ENCODE assay signal across 8 cellular contexts in the genomic region with DNA sequence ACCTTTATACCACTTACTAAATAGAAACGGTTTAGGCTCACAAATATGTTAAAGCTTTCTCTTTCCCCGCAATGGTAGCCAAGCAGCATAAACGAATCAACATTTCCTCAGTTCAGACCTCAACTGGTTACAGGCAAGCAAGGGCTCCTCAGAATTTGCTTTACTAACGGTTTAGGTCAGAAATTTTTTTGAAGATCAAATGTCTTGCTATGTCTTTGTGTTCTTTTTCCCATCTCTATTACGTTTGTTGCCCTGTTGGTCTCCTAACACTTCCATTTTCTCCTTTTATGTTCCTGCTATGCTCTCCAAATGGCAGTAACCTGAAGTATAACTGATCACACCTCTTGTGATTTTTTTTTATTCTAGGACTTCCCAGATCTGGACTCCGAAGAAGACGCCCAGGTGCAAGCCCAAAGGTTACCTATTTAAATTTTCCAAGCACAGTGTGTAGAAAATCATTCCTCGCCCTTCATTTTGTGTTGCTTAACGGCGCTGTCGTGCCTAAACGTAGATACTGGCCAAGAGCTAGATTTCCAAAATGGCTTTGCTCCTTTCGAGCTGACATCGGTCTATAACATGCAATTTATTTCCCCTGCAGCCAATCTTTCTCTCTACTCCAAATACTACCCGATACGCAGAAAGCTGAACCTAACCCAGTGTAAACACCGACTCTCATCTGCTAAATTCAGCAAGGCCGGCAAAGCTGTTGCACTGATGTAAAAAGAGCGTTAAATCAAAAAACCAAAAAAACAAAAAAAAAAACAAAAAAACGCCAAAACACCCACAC. TPM values are rescaled to one million over a fixed set of nuclear protein-coding genes. Genes with fewer than 3 reads are reported as not detected.
DNase-seq lines count a peak whose midpoint lies in the region; ATAC-seq and TF ChIP-seq lines count a peak whose summit lies in the region.

No MANE protein-coding gene starts in this region.

- in situ Hi-C loops in KBM-7 (cut with MboI; ENCODE audit: low pct_unique_long_range_greater_than_20kb, low sequenced_read_pairs) (no loop called here), astrocyte of the spinal cord (cut with HindIII; ENCODE audit: low sequenced_read_pairs) (no loop called here)

- peak; percentile 17 for ATAC-seq in GM21529 (IDR thresholded peaks at IDR 0.05; ENCODE audit: unreplicated experiment)
- ATAC-seq in GM18520 (IDR thresholded peaks at IDR 0.05; ENCODE audit: unreplicated experiment), result no peak

- H3K4me3 ChIP-seq in astrocyte of the spinal cord (ENCODE audit: low read depth, low read length), result peak overlapping the region; percentile 77

- peak; percentile 85 for DNase-seq in DMS79 (lab: John Stamatoyannopoulos, UW)
- peak; percentile 71 for DNase-seq in KBM-7
- DNase-seq in RPMI7951 (ENCODE audit: low read depth), result peak; percentile 71
- peak; percentile 87 for DNase-seq in astrocyte of the spinal cord (ENCODE audit: low read depth, low spot score)
- peak; percentile 74 for DNase-seq in inferior parietal cortex (ENCODE audit: extremely low spot score)
- DNase-seq in stimulated activated CD4-positive, alpha-beta T cell treated with anti-CD3 and anti-CD28 coated beads, Interleukin-12 subunit alpha, Interleukin-12 subunit beta, amount 100 ng/mL, for 48 hours (ENCODE audit: low read depth in 2 of 3, low spot score in 1 of 3), result peak; percentile 11 to 41 (median 24)

- no peak for TF ChIP-seq CTCF in astrocyte of the spinal cord (IDR thresholded peaks at IDR 0.05; ENCODE audit: low read depth, low read length)

RNA-seq across cellular contexts. Expression of a gene that starts 0.7 kb away (rescaled TPM):
- 51.6 and 57.2 TPM in 2 replicates for total RNA-seq in RPMI7951 (2014; rRNA removed; shearing (Covaris generic))

RNA-seq across cellular contexts. Expression of a gene that starts 41.7 kb away (rescaled TPM):
- total RNA-seq in RPMI7951 (2014; rRNA removed; shearing (Covaris generic)), result 7.0 and 8.7 TPM in 2 replicates

Comparison
In these comparisons a context has a peak if more than half of its experiments do, and no peak if none do; other contexts are left out.
1. DNase-seq: peak in every context shown above with its lines; median percentile 87 in astrocyte of the spinal cord; 85 in DMS79; 74 in inferior parietal cortex; 71 in KBM-7; 71 in RPMI7951; 24 in stimulated activated CD4-positive, alpha-beta T cell treated with anti-CD3 and anti-CD28 coated beads, Interleukin-12 subunit alpha, Interleukin-12 subunit beta, amount 100 ng/mL, for 48 hours.